18 cellular contexts compared by ENCODE assay signal in the genomic region with DNA sequence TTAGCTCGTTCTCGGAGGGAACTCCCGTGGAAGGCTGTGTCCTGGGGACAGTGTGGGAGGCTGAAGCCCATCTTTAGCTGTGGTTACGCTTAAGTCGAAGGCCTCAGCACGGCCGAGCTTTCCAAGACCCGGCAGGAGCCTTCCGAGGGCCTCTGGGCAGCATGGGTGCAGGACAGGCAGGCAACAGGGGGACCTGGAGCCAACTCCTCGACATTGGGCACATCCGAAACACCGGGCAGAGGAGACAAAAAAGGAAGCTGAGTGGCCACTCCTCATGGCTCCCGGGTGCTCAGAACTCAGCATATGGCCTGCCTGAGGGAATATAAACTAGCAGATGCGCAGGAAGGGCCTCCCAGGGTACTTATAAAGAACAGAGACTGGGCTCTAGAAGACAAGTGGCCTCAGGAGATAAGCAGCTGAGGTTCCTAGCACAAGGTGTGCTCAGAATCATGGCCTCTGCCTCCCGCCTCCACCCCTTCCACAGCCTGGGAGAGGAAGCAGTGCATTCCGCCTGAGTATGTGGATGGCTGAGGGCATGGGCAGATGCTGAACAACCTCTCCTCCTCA. TPM values are rescaled to one million over a fixed set of nuclear protein-coding genes. Genes with fewer than 3 reads are reported as not detected.
A peak's percentile ranks its signal among the peaks of the same experiment; 100 is the strongest.
DNase-seq lines count a peak whose midpoint lies in the region; ATAC-seq, FAIRE-seq and TF ChIP-seq lines count a peak whose summit lies in the region.
"Had no signal": no experiment of that assay in that cellular context is flagged by ENCODE, and none has a peak within 500 bp of the region (broad histone marks: within the 10 kb centered on the region; RNA-seq: fewer than 3 reads in every experiment).

No MANE protein-coding gene starts in this region.

- TF ChIP-seq CTCF in K562 (IDR thresholded peaks at IDR 0.05 in 2 of 3, conservative IDR thresholded peaks at IDR 0.05 in 1 of 3; ENCODE audit: insufficient read depth in 2 of 3, low read depth in 1 of 3, low read length in 3 of 3): no peak
- no peak for TF ChIP-seq CTCF in kidney (IDR thresholded peaks at IDR 0.05; ENCODE audit: borderline replicate concordance, extremely low read depth, insufficient read depth)

- FAIRE-seq in K562 (lab: Jason Lieb, UNC) (peak; percentile 81), kidney (lab: Jason Lieb, UNC) (no peak)
- FAIRE-seq: D721Med, frontal cortex, GM19239 had no signal

- H3K27ac Mint-ChIP-seq in stimulated activated memory B cell treated with anti-CD40 and anti-IgM and Interleukin-4, amounts not matched to agents 10 μg/mL and 1 μg/mL and 100 μg/mL, for 72 hours: no peak overlapping the region
- H3K27ac Mint-ChIP-seq: activated naive CD4-positive, alpha-beta T cell treated with anti-CD3 and anti-CD28 coated beads, Interleukin-2, amount 50 U/mL, for 72 hours; T-helper 2 cell treated with Interferon-gamma antibody and Interleukin-4, amounts not matched to agents 5 μg/mL and 100 μg/mL, for 36 hours had no signal

- 23% methylated on average over 16 of the region's 16 CpGs for WGBS in K562 (ENCODE audit: insufficient coverage, low coverage, missing lambda C conversion rate)

- peak overlapping the region; percentile 30 for H3K4me2 ChIP-seq in K562 (ENCODE audit: insufficient read depth, low read length)

- CTCF ChIA-PET in K562 (lab: Yijun Ruan, JAX; ENCODE audit: low intra/inter-chr PET ratio): no interaction called here

- H3K9ac ChIP-seq in K562 (ENCODE audit: insufficient read depth in 1 of 2, low read depth in 2 of 2, low read length in 2 of 2): peak overlapping the region; percentile 40 to 77; a peak in 2 of 4 replicates
- no peak overlapping the region for H3K9ac ChIP-seq in kidney (ENCODE audit: low read length in 2 of 2)

- peaks cover 6% of the 10 kb centered on the region for H3K4me1 Mint-ChIP-seq in stimulated activated memory B cell treated with anti-CD40 and anti-IgM and Interleukin-4, amounts not matched to agents 10 μg/mL and 1 μg/mL and 100 μg/mL, for 72 hours

- H3K27ac ChIP-seq in K562 (ENCODE audit: extremely low read depth, low read depth, low read length) (no peak overlapping the region), kidney (ENCODE audit: low read depth in 2 of 2, low read length in 2 of 2) (no peak overlapping the region)
- H3K27ac ChIP-seq: cardiac muscle cell had no signal

- H3K4me1 ChIP-seq in K562 (replicated peaks in 1 of 2; ENCODE audit: control insufficient read depth in 2 of 2, insufficient read depth in 2 of 2, low read length in 2 of 2) (peaks cover 20% of the 10 kb centered on the region in 2 experiments), kidney (ENCODE audit: control insufficient read depth in 1 of 2, insufficient read depth in 1 of 2, low read depth in 1 of 2, low read length in 2 of 2) (peaks cover 6 to 9% of the 10 kb centered on the region in 2 donors)

- peaks cover 0 to 18% of the 10 kb centered on the region in 2 experiments; a peak in 3 of 5 replicates for H3K27me3 ChIP-seq in K562 (ENCODE audit: control insufficient read depth in 2 of 2, insufficient read depth in 2 of 2, low read length in 2 of 2)
- H3K27me3 ChIP-seq: cardiac muscle cell had no signal

- H3K9me3 Mint-ChIP-seq in stimulated activated memory B cell treated with anti-CD40 and anti-IgM and Interleukin-4, amounts not matched to agents 10 μg/mL and 1 μg/mL and 100 μg/mL, for 72 hours: peaks cover 8% of the 10 kb centered on the region
- H3K9me3 Mint-ChIP-seq: activated naive CD4-positive, alpha-beta T cell treated with anti-CD3 and anti-CD28 coated beads, Interleukin-2, amount 50 U/mL, for 72 hours; T-helper 2 cell treated with Interferon-gamma antibody and Interleukin-4, amounts not matched to agents 5 μg/mL and 100 μg/mL, for 36 hours had no signal

- no peaks in the 10 kb centered on the region for H4K20me1 ChIP-seq in K562 (replicated peaks; ENCODE audit: control insufficient read depth, insufficient read depth, low read length)

- H3K36me3 Mint-ChIP-seq in stimulated activated memory B cell treated with anti-CD40 and anti-IgM and Interleukin-4, amounts not matched to agents 10 μg/mL and 1 μg/mL and 100 μg/mL, for 72 hours: peaks cover 65% of the 10 kb centered on the region
- H3K36me3 Mint-ChIP-seq: activated naive CD4-positive, alpha-beta T cell treated with anti-CD3 and anti-CD28 coated beads, Interleukin-2, amount 50 U/mL, for 72 hours had no signal

- H3K79me2 ChIP-seq in K562 (ENCODE audit: control insufficient read depth, insufficient read depth, low read length): no peaks in the 10 kb centered on the region

- H3K27me3 Mint-ChIP-seq in stimulated activated memory B cell treated with anti-CD40 and anti-IgM and Interleukin-4, amounts not matched to agents 10 μg/mL and 1 μg/mL and 100 μg/mL, for 72 hours: no peaks in the 10 kb centered on the region

- POLR2A ChIA-PET in K562 (lab: Yijun Ruan, JAX): interaction anchor here (0.6 to 1.4 kb wide), 3 partner anchors 10 to 15 kb away, joined by 3 to 4 read pairs (median 3); no protein-coding TSS in a partner anchor

- BruUV-seq in K562 (replicated peaks; lab: Mats Ljungman, UMichigan): no TSS peak

- peak overlapping the region; percentile 90 for H2AFZ ChIP-seq in K562 (ENCODE audit: low read depth, low read length)

- H3K9me3 ChIP-seq in K562 (replicated peaks; ENCODE audit: control insufficient read depth, insufficient read depth, low read depth, low read length) (no peaks in the 10 kb centered on the region), kidney (ENCODE audit: control insufficient read depth in 1 of 2, low read length in 2 of 2) (peaks cover 0 to 4% of the 10 kb centered on the region in 2 donors)

- TF ChIP-seq POLR2A in K562 (conservative IDR thresholded peaks at IDR 0.05): no peak

- no peak; the same call in 1 of the 2 replicates for TF ChIP-seq EP300 in K562 (IDR thresholded peaks at IDR 0.05; ENCODE audit: low read length)

- H3K9me1 ChIP-seq in K562 (ENCODE audit: control insufficient read depth, insufficient read depth, low read length): peaks cover 2% of the 10 kb centered on the region

- no peak overlapping the region for H3K4me3 ChIP-seq in K562
- H3K4me3 ChIP-seq in kidney (ENCODE audit: low read length in 2 of 2): no peak overlapping the region
- H3K4me3 ChIP-seq: cardiac muscle cell had no signal

- intact Hi-C loops in K562 (cut with micrococcal nuclease): no loop called here
- intact Hi-C loops in kidney (cut with DNase I): no loop called here

- H3K4me3 Mint-ChIP-seq in stimulated activated memory B cell treated with anti-CD40 and anti-IgM and Interleukin-4, amounts not matched to agents 10 μg/mL and 1 μg/mL and 100 μg/mL, for 72 hours: no peak overlapping the region
- H3K4me3 Mint-ChIP-seq: T-helper 2 cell treated with Interferon-gamma antibody and Interleukin-4, amounts not matched to agents 5 μg/mL and 100 μg/mL, for 36 hours had no signal

- TF ChIP-seq RAD21 in K562 (CRISPR knock-in tag; conservative IDR thresholded peaks at IDR 0.05 in 1 of 2, IDR thresholded peaks at IDR 0.05 in 1 of 2): no peak

- ATAC-seq in K562 (peak; percentile 89), HG03432 (IDR thresholded peaks at IDR 0.05; ENCODE audit: unreplicated experiment) (no peak)
- peak; percentile 48 for ATAC-seq in stimulated activated memory B cell treated with anti-CD40 and anti-IgM and Interleukin-4, amounts not matched to agents 10 μg/mL and 1 μg/mL and 100 μg/mL, for 72 hours
- no peak for ATAC-seq in stimulated activated naive CD8-positive, alpha-beta T cell treated with anti-CD3 and anti-CD28 coated beads, Interleukin-15, Interleukin-2, amounts not matched to agents 100 U/mL and 50 U/mL, for 24 hours
- ATAC-seq: activated naive CD4-positive, alpha-beta T cell treated with anti-CD3 and anti-CD28 coated beads, Interleukin-2, amount 50 U/mL, for 72 hours had no signal

- H3K36me3 ChIP-seq in K562 (ENCODE audit: control insufficient read depth, insufficient read depth, low read length) (no peaks in the 10 kb centered on the region), kidney (ENCODE audit: control insufficient read depth in 1 of 2, insufficient read depth in 2 of 2, low read length in 2 of 2) (no peaks in the 10 kb centered on the region)
- H3K36me3 ChIP-seq: cardiac muscle cell had no signal

- DNase-seq in NCI-H524 treated with DMSO at 0.1 percent for 48 hours (lab: John Stamatoyannopoulos, UW) (peak; percentile 98), K562 (ENCODE audit: extremely low read depth in 1 of 4, low spot score in 3 of 4) (peak; percentile 58 to 74 (median 70)), kidney (peak; percentile 51), NCI-H146 treated with DMSO at 0.1 percent for 48 hours (lab: John Stamatoyannopoulos, UW; ENCODE audit: unreplicated experiment) (no peak)
- no peak for DNase-seq in stimulated activated naive CD8-positive, alpha-beta T cell treated with anti-CD3 and anti-CD28 coated beads, Interleukin-15, Interleukin-2, amounts not matched to agents 100 U/mL and 50 U/mL, for 24 hours
- DNase-seq: activated CD4-positive, alpha-beta T cell treated with anti-CD3 and anti-CD28 coated beads for 4 hours; activated CD8-positive, alpha-beta memory T cell treated with anti-CD3 and anti-CD28 coated beads, Interleukin-2, amount 50 U/mL, for 48 hours; IMR-90; midbrain; SIG-M5 had no signal

- in situ Hi-C loops in K562 (cut with MboI): no loop called here

TF ChIP-seq in K562, 482 proteins besides CTCF, POLR2A, EP300 and RAD21 (continues in another document):
- TF ChIP-seq NRF1 (conservative IDR thresholded peaks at IDR 0.05 in 1 of 2, IDR thresholded peaks at IDR 0.05 in 1 of 2) (peak; percentile 75 to 82), TEAD4 (IDR thresholded peaks at IDR 0.05; ENCODE audit: low read length) (peak; percentile 60; the same call in 1 of the 2 replicates), TEAD4 (CRISPR knock-in tag; IDR thresholded peaks at IDR 0.05; ENCODE audit: borderline replicate concordance) (no peak)

RNA-seq across cellular contexts. Expression of a gene that starts 34.1 kb away (rescaled TPM):
- total RNA-seq in K562 (2011; cell fraction: chromatin; rRNA removed; ENCODE audit: low replicate concordance): 7.7 and 16.8 TPM in 2 replicates
- 13.7 and 16.5 TPM in 2 replicates for total RNA-seq in K562 (2011; cell fraction: nucleolus; rRNA removed)
- total RNA-seq in K562 (2011; cell fraction: nucleoplasm; rRNA removed): 6.9 and 9.3 TPM in 2 replicates
- total RNA-seq in K562 (2014; rRNA removed) (0.68 and 1.0 TPM in 2 replicates), K562 (2014; rRNA removed; fragmentation: Illumina TruSeq; extraction: Trizol) (0.25 and 0.26 TPM in 2 replicates), K562 (2015; rRNA removed; fragmentation: Illumina TruSeq; extraction: Trizol) (0.29 and 0.30 TPM in 2 replicates), K562 (2021) (1.6 and 1.9 TPM in 2 replicates), kidney (29.2 TPM)
- polyA plus RNA-seq in K562 (2011; rRNA removed) (1.2 and 1.7 TPM in 2 replicates), K562 (2014; fragmentation: Illumina TruSeq; extraction: Trizol) (0.42 and 1.1 TPM in 2 replicates), K562 (2014; fragmentation: Nextera tagmentation; extraction: Ambion mirVana) (under 1 TPM in 1 of 2 experiments, not detected in 1; 0.04 TPM), K562 (2014; rRNA removed) (1.4 and 2.3 TPM in 2 replicates), kidney (ENCODE audit: insufficient read depth, low read depth, low replicate concordance) (43.2 TPM)
- polyA plus RNA-seq in K562 (2011; cell fraction: cytosol; rRNA removed): 1.3 and 2.5 TPM in 2 replicates
- 14.3 and 22.2 TPM in 2 replicates for polyA plus RNA-seq in K562 (2011; cell fraction: nucleus; rRNA removed)
- polyA plus RNA-seq in K562 (2012): 1.7 and 6.1 TPM in 2 replicates
- polyA minus RNA-seq in K562 (2011; rRNA and poly(A)+ RNA removed): 0.60 and 0.95 TPM in 2 replicates
- polyA minus RNA-seq in K562 (2011; cell fraction: cytosol; rRNA and poly(A)+ RNA removed): 1.0 and 2.4 TPM in 2 replicates
- polyA minus RNA-seq in K562 (2011; cell fraction: nucleus; rRNA and poly(A)+ RNA removed): 4.1 and 5.9 TPM in 2 replicates

Comparison
In these comparisons a context has a peak if more than half of its experiments do, and no peak if none do; other contexts are left out.
1. DNase-seq: peak in NCI-H524 treated with DMSO at 0.1 percent for 48 hours (single experiment), K562 (4 of 4) and kidney (single experiment); none in NCI-H146 treated with DMSO at 0.1 percent for 48 hours (single experiment) and stimulated activated naive CD8-positive, alpha-beta T cell treated with anti-CD3 and anti-CD28 coated beads, Interleukin-15, Interleukin-2, amounts not matched to agents 100 U/mL and 50 U/mL, for 24 hours (single experiment).
2. ATAC-seq: peak in K562 (single experiment) and stimulated activated memory B cell treated with anti-CD40 and anti-IgM and Interleukin-4, amounts not matched to agents 10 μg/mL and 1 μg/mL and 100 μg/mL, for 72 hours (single experiment); none in HG03432 (single experiment) and stimulated activated naive CD8-positive, alpha-beta T cell treated with anti-CD3 and anti-CD28 coated beads, Interleukin-15, Interleukin-2, amounts not matched to agents 100 U/mL and 50 U/mL, for 24 hours (single experiment).
3. H3K9ac ChIP-seq: peak in K562 (2 of 2); none in kidney (0 of 2).